ENCODE assay signal across 1 cellular context in genomic region chr11:69948256-69949141, GRCh38.
TF ChIP-seq lines count a peak whose summit lies in the region.

No MANE protein-coding gene starts in this region.

TF ChIP-seq in K562, 482 proteins besides CTCF, POLR2A, EP300 and RAD21 (continued from another document):
- TF ChIP-seq TFE3 (CRISPR knock-in tag; IDR thresholded peaks at IDR 0.05) = no peak
- peak; percentile 96 for TF ChIP-seq CBFA2T3 (IDR thresholded peaks at IDR 0.05)
- no peak for TF ChIP-seq ZBED1 (IDR thresholded peaks at IDR 0.05)
- no peak for TF ChIP-seq CUX1 (CRISPR knock-in tag; IDR thresholded peaks at IDR 0.05)
- TF ChIP-seq ZNF583 (CRISPR knock-in tag; IDR thresholded peaks at IDR 0.05) = peak; percentile 52; the same call in 1 of the 2 replicates
- TF ChIP-seq MAX (CRISPR knock-in tag; IDR thresholded peaks at IDR 0.05) = peak; percentile 72; the same call in 1 of the 2 replicates
- no peak for TF ChIP-seq ZNF134 (CRISPR knock-in tag; conservative IDR thresholded peaks at IDR 0.05)
- peak; percentile 76; the same call in 1 of the 2 replicates for TF ChIP-seq CTBP1 (IDR thresholded peaks at IDR 0.05; ENCODE audit: borderline replicate concordance)
- TF ChIP-seq HDAC2 (IDR thresholded peaks at IDR 0.05) = 0 out of 2 replicates have a peak, but pooled peaks have one; percentile 77
- no peak for TF ChIP-seq NKRF (IDR thresholded peaks at IDR 0.05; ENCODE audit: borderline replicate concordance)
- peak; percentile 86 for TF ChIP-seq KLF16 (IDR thresholded peaks at IDR 0.05)
- 0 out of 2 replicates have a peak, but pooled peaks have one; percentile 24 for TF ChIP-seq SP1 (CRISPR knock-in tag; IDR thresholded peaks at IDR 0.05)
- no peak for TF ChIP-seq SRSF3 (IDR thresholded peaks at IDR 0.05; ENCODE audit: insufficient read depth, low read length)
- TF ChIP-seq TCF3 (CRISPR knock-in tag; IDR thresholded peaks at IDR 0.05) = peak; percentile 91
- TF ChIP-seq CXXC5 (CRISPR knock-in tag; IDR thresholded peaks at IDR 0.05) = peak; percentile 67
- no peak for TF ChIP-seq DEAF1 (CRISPR knock-in tag; IDR thresholded peaks at IDR 0.05)
- TF ChIP-seq ZBTB40 (IDR thresholded peaks at IDR 0.05) = no peak
- no peak for TF ChIP-seq ZBTB40 (CRISPR knock-in tag; IDR thresholded peaks at IDR 0.05)
- no peak for TF ChIP-seq ZNF197 (CRISPR knock-in tag; IDR thresholded peaks at IDR 0.05; ENCODE audit: low read depth)
- peak; percentile 59; the same call in 1 of the 2 replicates for TF ChIP-seq HES1 (IDR thresholded peaks at IDR 0.05; ENCODE audit: low read depth)
